ENCODE assay signal across 16 cellular contexts in genomic region chr20:20364747-20365558, GRCh38. TPM values are rescaled to one million over a fixed set of nuclear protein-coding genes. Genes with fewer than 3 reads are reported as not detected.
DNase-seq lines count a peak whose midpoint lies in the region; ATAC-seq, FAIRE-seq and TF ChIP-seq lines count a peak whose summit lies in the region.
"Had no signal": no experiment of that assay in that cellular context is flagged by ENCODE, and none has a peak within 500 bp of the region (broad histone marks: within the 10 kb centered on the region; RNA-seq: fewer than 3 reads in every experiment).

No MANE protein-coding gene starts in this region.

- H3K4me3 Mint-ChIP-seq in activated naive CD4-positive, alpha-beta T cell treated with anti-CD3 and anti-CD28 coated beads for 36 hours, result no peak overlapping the region
- no peak overlapping the region for H3K4me3 Mint-ChIP-seq in T-helper 17 cell
- H3K4me3 Mint-ChIP-seq: T-helper 1 cell treated with Interleukin-12 subunit alpha and Interleukin-12 subunit beta and Interleukin-4 antibody, amounts not matched to agents 30 μg/mL and 1 μg/mL, for 36 hours had no signal

- no peak overlapping the region for H2BK15ac ChIP-seq in H1 (ENCODE audit: low read length)

- no peak for TF ChIP-seq POLR2A in H1 (IDR thresholded peaks at IDR 0.05; ENCODE audit: control extremely low read depth in 1 of 2, low read depth in 2 of 2, low read length in 2 of 2)
- TF ChIP-seq POLR2A in spleen (IDR thresholded peaks at IDR 0.05), result no peak

- H3K4me3 ChIP-seq in H1 (ENCODE audit: extremely low read depth in 1 of 4, insufficient read depth in 2 of 4, low read depth in 3 of 4, low read length in 4 of 4) (peak overlapping the region; percentile 31 to 71 (median 52)), spleen (peak overlapping the region in 1 of 8 donors; percentile 8)

- peak overlapping the region; percentile 39 for H4K91ac ChIP-seq in H1 (replicated peaks; ENCODE audit: insufficient read length, low read length)

- POLR2A ChIA-PET in H1 (lab: Charles Lee; ENCODE audit: partially characterized antibody), result interaction anchor here (0.6 to 1.3 kb wide), 2 partner anchors 8 to 152 kb away, joined by 3 read pairs; no protein-coding TSS in a partner anchor

- H3K27me3 ChIP-seq in H1 (replicated peaks in 1 of 4; ENCODE audit: control insufficient read depth in 3 of 4, extremely low read depth in 1 of 4, insufficient read depth in 3 of 4, low read length in 3 of 4), result peaks cover 39 to 92% (median 71%) of the 10 kb centered on the region in 4 experiments
- peaks cover 16 to 100% (median 87%) of the 10 kb centered on the region in 7 donors for H3K27me3 ChIP-seq in spleen (replicated peaks in 1 of 7)

- no peak for ATAC-seq in T-helper 17 cell
- ATAC-seq: left cardiac atrium had no signal

- peaks cover 68% of the 10 kb centered on the region for H3K27me3 Mint-ChIP-seq in activated naive CD4-positive, alpha-beta T cell treated with anti-CD3 and anti-CD28 coated beads for 36 hours (ENCODE audit: low read depth)
- peaks cover 60% of the 10 kb centered on the region for H3K27me3 Mint-ChIP-seq in T-helper 17 cell

- no peak for TF ChIP-seq CTCF in H1 (IDR thresholded peaks at IDR 0.05; ENCODE audit: control extremely low read depth in 1 of 3, insufficient read depth in 1 of 3, low read depth in 1 of 3, low read length in 3 of 3)
- TF ChIP-seq CTCF in spleen (IDR thresholded peaks at IDR 0.05 in 8 of 11, conservative IDR thresholded peaks at IDR 0.05 in 3 of 11), result no peak

- H3K23ac ChIP-seq in H1 (ENCODE audit: insufficient read length), result no peak overlapping the region

- intact Hi-C loops in activated naive CD4-positive, alpha-beta T cell treated with anti-CD3 and anti-CD28 coated beads for 36 hours (cut with micrococcal nuclease), result loop anchor here (5.0 kb wide), 3 partner anchors 87 to 1142 kb away; no protein-coding TSS in a partner anchor
- intact Hi-C loops in spleen (cut with DNase I; ENCODE audit: low total_unique reads), result loop anchor here (5.0 kb wide), 1 partner anchor 202 kb away; no protein-coding TSS in a partner anchor

- no peak for FAIRE-seq in H1 (lab: Jason Lieb, UNC)

- H3K18ac ChIP-seq in H1 (ENCODE audit: extremely low read depth, low read length), result peak overlapping the region; percentile 71

- no peak overlapping the region for H2BK120ac ChIP-seq in H1 (replicated peaks; ENCODE audit: low read depth, low read length)

- H3K27ac ChIP-seq in H1 (ENCODE audit: low read depth, low read length) (no peak overlapping the region), spleen (no peak overlapping the region)
- H3K27ac ChIP-seq: suprapubic skin had no signal

- H4K5ac ChIP-seq in H1 (ENCODE audit: insufficient read length, low read depth, low read length), result no peak overlapping the region

- no peaks in the 10 kb centered on the region for H3K9me3 Mint-ChIP-seq in activated naive CD4-positive, alpha-beta T cell treated with anti-CD3 and anti-CD28 coated beads for 36 hours
- H3K9me3 Mint-ChIP-seq: T-helper 1 cell treated with Interleukin-12 subunit alpha and Interleukin-12 subunit beta and Interleukin-4 antibody, amounts not matched to agents 30 μg/mL and 1 μg/mL, for 36 hours had no signal

- H2BK20ac ChIP-seq in H1 (ENCODE audit: low read length), result 0 out of 2 replicates have a peak overlapping the region, but pooled peaks have one; percentile 61

- no peak overlapping the region for H3K14ac ChIP-seq in H1 (ENCODE audit: insufficient read length)

- peak overlapping the region; percentile 84 to 86 for H3K4me2 ChIP-seq in H1 (ENCODE audit: insufficient read depth in 1 of 2, low read depth in 2 of 2, low read length in 2 of 2)

- no peak overlapping the region for H3K4ac ChIP-seq in H1 (replicated peaks; ENCODE audit: insufficient read length, low read depth, low read length)

- no peak overlapping the region for H3K56ac ChIP-seq in H1 (replicated peaks; ENCODE audit: insufficient read length, low read depth, low read length)

- peak overlapping the region; percentile 80; the same call in 1 of the 2 replicates for H2BK12ac ChIP-seq in H1 (ENCODE audit: low read depth, low read length)

- H3K36me3 ChIP-seq in H1 (ENCODE audit: control insufficient read depth in 2 of 4, insufficient read depth in 4 of 4, low read length in 3 of 4) (no peaks in the 10 kb centered on the region), spleen (no peaks in the 10 kb centered on the region)
- H3K36me3 ChIP-seq: suprapubic skin had no signal

- CTCF ChIA-PET in activated naive CD4-positive, alpha-beta T cell treated with anti-CD3 and anti-CD28 coated beads for 36 hours (lab: Charles Lee), result no interaction called here
- CTCF ChIA-PET in H1 (lab: Charles Lee; ENCODE audit: partially characterized antibody), result no interaction called here

- H3K4me1 Mint-ChIP-seq in activated naive CD4-positive, alpha-beta T cell treated with anti-CD3 and anti-CD28 coated beads for 36 hours (ENCODE audit: low read depth), result peaks cover 30% of the 10 kb centered on the region
- H3K4me1 Mint-ChIP-seq in T-helper 17 cell, result peaks cover 18% of the 10 kb centered on the region

- WGBS in H1 (ENCODE audit: extremely low coverage in 1 of 2, insufficient coverage in 1 of 2, insufficient read length in 1 of 2, insufficient replicate concordance in 2 of 2, low coverage in 1 of 2, low lambda C conversion rate in 2 of 2, missing lambda C conversion rate in 1 of 2), 2 experiments, result 2% methylated on average over 54 of the region's 63 CpGs; no CpG with 5 or more reads in 1 of the 2 experiments
- 7 to 17% (median 9%) methylated on average over 52 to 63 of the region's 63 CpGs for WGBS in spleen, 5 donors

- no peak overlapping the region for H2BK5ac ChIP-seq in H1 (ENCODE audit: low read depth, low read length)

- no peaks in the 10 kb centered on the region for H3K36me3 Mint-ChIP-seq in activated naive CD4-positive, alpha-beta T cell treated with anti-CD3 and anti-CD28 coated beads for 36 hours (ENCODE audit: low read depth)
- peaks cover 1% of the 10 kb centered on the region for H3K36me3 Mint-ChIP-seq in T-helper 17 cell (ENCODE audit: low read depth)

- H2AK5ac ChIP-seq in H1 (ENCODE audit: low read depth, low read length), result no peak overlapping the region

- no peak for TF ChIP-seq EP300 in H1 (IDR thresholded peaks at IDR 0.05; ENCODE audit: borderline replicate concordance in 1 of 2, low read depth in 2 of 2, low read length in 2 of 2)

- H3K79me1 ChIP-seq in H1 (ENCODE audit: low read depth, low read length), result no peaks in the 10 kb centered on the region

- no peak for TF ChIP-seq RAD21 in H1 (IDR thresholded peaks at IDR 0.05 in 1 of 2, conservative IDR thresholded peaks at IDR 0.05 in 1 of 2; ENCODE audit: low read depth in 2 of 2, low read length in 2 of 2)

- H3K9me3 ChIP-seq in H1 (ENCODE audit: insufficient read depth in 2 of 2, low read depth in 1 of 2, low read length in 1 of 2), result no peaks in the 10 kb centered on the region
- no peaks in the 10 kb centered on the region for H3K9me3 ChIP-seq in spleen
- no peaks in the 10 kb centered on the region for H3K9me3 ChIP-seq in T-helper 17 cell (ENCODE audit: control insufficient read depth, low read length, poor library complexity, severe bottlenecking)
- H3K9me3 ChIP-seq: suprapubic skin had no signal

- DNase-seq in activated naive CD4-positive, alpha-beta T cell treated with anti-CD3 and anti-CD28 coated beads for 36 hours, result no peak
- no peak for DNase-seq in activated naive CD4-positive, alpha-beta T cell (lab: John Stamatoyannopoulos, UW)
- DNase-seq in NCI-H128 (lab: John Stamatoyannopoulos, UW; ENCODE audit: unreplicated experiment) (peak; percentile 44), H1 (ENCODE audit: low read depth in 1 of 2, low spot score in 2 of 2) (peak in 1 of 2 experiments; percentile 59), spleen (peak; percentile 66), T-helper 17 cell (no peak), T-helper 2 cell (no peak), LoVo (ENCODE audit: low spot score) (no peak)
- DNase-seq: anterior cingulate cortex, dorsolateral prefrontal cortex, GDM1, IMR-90, left cardiac atrium had no signal

- peaks cover 39% of the 10 kb centered on the region; the same call in 1 of the 2 replicates for H3K23me2 ChIP-seq in H1 (ENCODE audit: low read depth, low read length)

- H3K9ac ChIP-seq in H1 (replicated peaks in 1 of 4; ENCODE audit: extremely low read depth in 1 of 4, low read depth in 3 of 4, low read length in 3 of 4), result no peak overlapping the region; a peak in 1 of 7 replicates

- H3K27ac Mint-ChIP-seq in activated naive CD4-positive, alpha-beta T cell treated with anti-CD3 and anti-CD28 coated beads for 36 hours, result peak overlapping the region; percentile 41
- no peak overlapping the region for H3K27ac Mint-ChIP-seq in T-helper 17 cell
- H3K27ac Mint-ChIP-seq: T-helper 1 cell treated with Interleukin-12 subunit alpha and Interleukin-12 subunit beta and Interleukin-4 antibody, amounts not matched to agents 30 μg/mL and 1 μg/mL, for 36 hours had no signal

- H2AFZ ChIP-seq in H1 (ENCODE audit: low read length), result no peak overlapping the region

- peak overlapping the region; percentile 54; the same call in 1 of the 2 replicates for H4K8ac ChIP-seq in H1 (ENCODE audit: extremely low read depth, insufficient read depth, low read length)

- no peaks in the 10 kb centered on the region for H3K79me2 ChIP-seq in H1 (ENCODE audit: control insufficient read depth in 1 of 2, insufficient read depth in 2 of 2, low read length in 2 of 2)

- peaks cover 0 to 3% of the 10 kb centered on the region in 2 experiments for H4K20me1 ChIP-seq in H1 (replicated peaks in 1 of 2; ENCODE audit: control insufficient read depth in 1 of 2, insufficient read depth in 2 of 2, low read length in 2 of 2)

- peaks cover 0 to 25% (median 7%) of the 10 kb centered on the region in 4 experiments; a peak in 6 of 7 replicates for H3K4me1 ChIP-seq in H1 (replicated peaks in 1 of 4; ENCODE audit: control insufficient read depth in 3 of 4, insufficient read depth in 4 of 4, low read length in 3 of 4)
- H3K4me1 ChIP-seq in spleen, result peaks cover 17 to 72% (median 47%) of the 10 kb centered on the region in 6 donors

TF ChIP-seq in H1, 55 proteins besides CTCF, POLR2A, EP300 and RAD21 (continues in another document):
- no peak for TF ChIP-seq ZNF274 (IDR thresholded peaks at IDR 0.05; ENCODE audit: borderline replicate concordance, extremely low read depth, low read length)
- no peak for TF ChIP-seq BCL11A (IDR thresholded peaks at IDR 0.05; ENCODE audit: low read depth in 2 of 2, low read length in 2 of 2)

RNA-seq across cellular contexts. Expression of gene INSM1, which starts 3.0 kb away (rescaled TPM):
- under 1 TPM; 0.25 to 0.38 TPM for total RNA-seq in activated naive CD4-positive, alpha-beta T cell treated with anti-CD3 and anti-CD28 coated beads for 36 hours
- 2.5 and 2.9 TPM in 2 replicates for total RNA-seq in H1 (2021; fragmentation: NEBNext Ultra II Directional; extraction: Animal tissue kit (Norgen Biotek cat#: 25700))
- polyA plus RNA-seq in H1 (2011; rRNA removed) (0.86 and 1.4 TPM in 2 replicates), spleen (under 1 TPM; 0.22 to 0.59 (median 0.46) TPM)
- 1.1 TPM for polyA plus RNA-seq in H1 (2011; cell fraction: cytosol; rRNA removed)
- polyA plus RNA-seq in H1 (2011; cell fraction: nucleus; rRNA removed), result 1.2 TPM
- polyA plus RNA-seq in H1 (2012, experiment 1 of 2), result 1.5 to 2.3 TPM (median 2.0 TPM) in 4 replicates
- polyA plus RNA-seq in H1 (2012, experiment 2 of 2), result 2.3 TPM
- polyA plus RNA-seq in H1 (2013, experiment 1 of 2), result 1.3 TPM
- polyA plus RNA-seq in H1 (2013, experiment 2 of 2), result 1.3 TPM
- 0.29 and 0.35 TPM in 2 replicates for polyA minus RNA-seq in H1 (2011; rRNA and poly(A)+ RNA removed)
- 0.73 TPM for polyA minus RNA-seq in H1 (2011; cell fraction: cytosol; rRNA and poly(A)+ RNA removed)
- 2.8 TPM for polyA minus RNA-seq in H1 (2011; cell fraction: nucleus; rRNA and poly(A)+ RNA removed)
- total RNA-seq in spleen (under 1 TPM in 4 of 7 donors, not detected in 3; 0.15 to 0.41 (median 0.29) TPM), T-helper 17 cell (not detected)
- total RNA-seq: fibroblast of villous mesenchyme, IMR-90, left cardiac atrium, suprapubic skin had no signal
- polyA plus RNA-seq: IMR-90 had no signal

Comparison
In these comparisons a context has a peak if more than half of its experiments do, and no peak if none do; other contexts are left out.
1. DNase-seq: peak in NCI-H128 (single experiment) and spleen (single experiment); none in activated naive CD4-positive, alpha-beta T cell treated with anti-CD3 and anti-CD28 coated beads for 36 hours (single experiment), activated naive CD4-positive, alpha-beta T cell (0 of 4), T-helper 17 cell (0 of 3), T-helper 2 cell (0 of 5) and LoVo (single experiment).